34 cellular contexts compared by ENCODE assay signal in the genomic region with DNA sequence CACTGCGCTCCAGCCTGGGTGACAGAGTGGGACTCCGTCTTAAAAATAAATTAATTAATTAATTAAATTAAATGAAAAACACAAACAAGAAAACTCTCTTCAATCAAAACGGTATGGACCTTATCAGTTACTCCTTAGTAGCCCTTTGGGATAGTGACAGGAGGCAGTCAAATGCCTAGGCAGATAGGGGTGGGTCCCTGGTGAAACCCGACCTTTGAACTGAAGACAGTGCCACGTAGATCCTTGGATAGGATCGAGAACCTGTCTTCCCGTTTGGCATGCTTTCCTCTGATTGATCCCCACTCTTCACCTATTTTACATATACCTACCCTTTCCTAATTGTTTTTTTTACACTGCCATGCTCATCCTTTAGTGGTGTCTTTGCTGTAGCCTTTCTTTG.
"Had no signal": no experiment of that assay in that cellular context is flagged by ENCODE, and none has a peak within 500 bp of the region (broad histone marks: within the 10 kb centered on the region; RNA-seq: fewer than 3 reads in every experiment).

No MANE protein-coding gene starts in this region.

- DNase-seq: activated B cell treated with CpG ODN at 0.5 μM for 24 hours; activated CD4-positive, alpha-beta memory T cell treated with anti-CD3 and anti-CD28 coated beads, Interleukin-2, amount 10 ng/mL, durations not matched to agents 7 days and 5 days; activated CD4-positive, alpha-beta T cell treated with anti-CD3 and anti-CD28 coated beads for 4 hours; activated CD4-positive, alpha-beta T cell treated with anti-CD3 and anti-CD28 coated beads, Interleukin-2, amount 10 ng/mL, durations not matched to agents 7 days and 5 days; activated CD4-positive, alpha-beta T cell treated with anti-CD3 and anti-CD28 coated beads, Interleukin-2, amount 50 U/mL, for 48 hours; activated CD4-positive, CD25-positive, alpha-beta regulatory T cell treated with anti-CD3 and anti-CD28 coated beads, Interleukin-2, amount 50 U/mL, for 72 hours; activated CD8-positive, alpha-beta memory T cell treated with anti-CD3 and anti-CD28 coated beads for 24 hours; activated CD8-positive, alpha-beta memory T cell treated with anti-CD3 and anti-CD28 coated beads, Interleukin-2, amount 10 ng/mL, durations not matched to agents 7 days and 5 days; activated CD8-positive, alpha-beta memory T cell treated with anti-CD3 and anti-CD28 coated beads, Interleukin-2, amount 50 U/mL, for 48 hours; activated CD8-positive, alpha-beta T cell treated with anti-CD3 and anti-CD28 coated beads, Interleukin-2, amount 10 ng/mL, durations not matched to agents 7 days and 5 days; activated effector memory CD4-positive, alpha-beta T cell treated with anti-CD3 and anti-CD28 coated beads, Interleukin-2, amount 50 U/mL, for 16 hours; activated gamma-delta T cell treated with Interleukin-2 at 50 U/mL for 16 hours; activated naive CD4-positive, alpha-beta T cell; activated naive CD4-positive, alpha-beta T cell treated with anti-CD3 and anti-CD28 coated beads for 36 hours; activated naive CD4-positive, alpha-beta T cell treated with anti-CD3 and anti-CD28 coated beads, Interleukin-2, amount 50 U/mL, for 16 hours; activated naive CD8-positive, alpha-beta T cell treated with anti-CD3 and anti-CD28 coated beads for 36 hours; activated T-cell treated with anti-CD3 and anti-CD28 coated beads, Interleukin-2, amount 50 U/mL, for 4 hours; activated T-cell treated with anti-CD3 and anti-CD28 coated beads, Interleukin-2, amount 50 U/mL, for 72 hours; amniotic stem cell; aorta; body of pancreas; brain microvascular endothelial cell; central memory CD4-positive, alpha-beta T cell; T-helper 1 cell; T-helper 2 cell; T-helper 9 cell had no signal

- H3K4me1 ChIP-seq: breast epithelium had no signal

- H3K27ac Mint-ChIP-seq: activated B cell treated with CpG ODN at 0.5 μM for 24 hours; activated CD4-positive, alpha-beta memory T cell treated with anti-CD3 and anti-CD28 coated beads, Interleukin-2, amount 10 ng/mL, durations not matched to agents 7 days and 5 days; activated CD4-positive, alpha-beta T cell treated with anti-CD3 and anti-CD28 coated beads, Interleukin-2, amount 10 ng/mL, durations not matched to agents 7 days and 5 days; activated CD8-positive, alpha-beta memory T cell treated with anti-CD3 and anti-CD28 coated beads, Interleukin-2, amount 10 ng/mL, durations not matched to agents 7 days and 5 days; activated CD8-positive, alpha-beta T cell treated with anti-CD3 and anti-CD28 coated beads, Interleukin-2, amount 10 ng/mL, durations not matched to agents 7 days and 5 days; activated naive CD4-positive, alpha-beta T cell treated with anti-CD3 and anti-CD28 coated beads for 36 hours; activated naive CD4-positive, alpha-beta T cell treated with anti-CD3 and anti-CD28 coated beads, Interleukin-2, amount 50 U/mL, for 72 hours; activated naive CD8-positive, alpha-beta T cell treated with anti-CD3 and anti-CD28 coated beads for 36 hours; activated T-cell treated with anti-CD3 and anti-CD28 coated beads, Interleukin-2, amount 50 U/mL, for 72 hours; activated T-helper 1 cell treated with anti-CD3 and anti-CD28 coated beads, Interleukin-12 subunit alpha, Interleukin-12 subunit beta, Interleukin-2, Interleukin-4 antibody, amounts not matched to agents 30 ng/mL and 10 ng/mL and 1 ng/mL, durations not matched to agents 14 hours and 24 hours and 36 hours; activated T-helper 17 cell treated with anti-CD3 and anti-CD28 coated beads, Interleukin-2, amount 50 U/mL, for 72 hours; T-helper 1 cell treated with Interleukin-12 subunit alpha and Interleukin-12 subunit beta and Interleukin-4 antibody, amounts not matched to agents 30 μg/mL and 1 μg/mL, for 36 hours; T-helper 2 cell treated with Interferon-gamma antibody and Interleukin-4, amounts not matched to agents 5 μg/mL and 100 μg/mL, for 36 hours had no signal

- ATAC-seq: activated CD8-positive, alpha-beta memory T cell treated with anti-CD3 and anti-CD28 coated beads, Interleukin-2, amount 10 ng/mL, durations not matched to agents 7 days and 5 days; activated CD8-positive, alpha-beta T cell treated with anti-CD3 and anti-CD28 coated beads, Interleukin-2, amount 10 ng/mL, durations not matched to agents 7 days and 5 days; activated naive CD4-positive, alpha-beta T cell treated with anti-CD3 and anti-CD28 coated beads, Interleukin-2, amount 50 U/mL, for 72 hours; activated T-cell treated with anti-CD3 and anti-CD28 coated beads, Interleukin-2, amount 50 U/mL, for 4 hours; activated T-cell treated with anti-CD3 and anti-CD28 coated beads, Interleukin-2, amount 50 U/mL, for 72 hours; activated T-helper 17 cell treated with anti-CD3 and anti-CD28 coated beads, Interleukin-2, amount 50 U/mL, for 72 hours; body of pancreas had no signal

- H3K36me3 ChIP-seq: adrenal gland, brain microvascular endothelial cell, breast epithelium had no signal

- H3K27me3 ChIP-seq: adrenal gland, body of pancreas, brain microvascular endothelial cell, breast epithelium had no signal

- H3K4me3 Mint-ChIP-seq: activated B cell treated with CpG ODN at 0.5 μM for 24 hours; activated CD4-positive, alpha-beta memory T cell treated with anti-CD3 and anti-CD28 coated beads, Interleukin-2, amount 10 ng/mL, durations not matched to agents 7 days and 5 days; activated CD4-positive, alpha-beta T cell treated with anti-CD3 and anti-CD28 coated beads, Interleukin-2, amount 10 ng/mL, durations not matched to agents 7 days and 5 days; activated CD8-positive, alpha-beta memory T cell treated with anti-CD3 and anti-CD28 coated beads, Interleukin-2, amount 10 ng/mL, durations not matched to agents 7 days and 5 days; activated CD8-positive, alpha-beta T cell treated with anti-CD3 and anti-CD28 coated beads, Interleukin-2, amount 10 ng/mL, durations not matched to agents 7 days and 5 days; activated naive CD4-positive, alpha-beta T cell treated with anti-CD3 and anti-CD28 coated beads for 36 hours; activated naive CD8-positive, alpha-beta T cell treated with anti-CD3 and anti-CD28 coated beads for 36 hours; activated T-cell treated with anti-CD3 and anti-CD28 coated beads, Interleukin-2, amount 50 U/mL, for 4 hours; activated T-cell treated with anti-CD3 and anti-CD28 coated beads, Interleukin-2, amount 50 U/mL, for 72 hours; activated T-helper 1 cell treated with anti-CD3 and anti-CD28 coated beads, Interleukin-12 subunit alpha, Interleukin-12 subunit beta, Interleukin-2, Interleukin-4 antibody, amounts not matched to agents 30 ng/mL and 10 ng/mL and 1 ng/mL, durations not matched to agents 14 hours and 24 hours and 36 hours; activated T-helper 17 cell treated with anti-CD3 and anti-CD28 coated beads, Interleukin-2, amount 50 U/mL, for 72 hours; T-helper 1 cell treated with Interleukin-12 subunit alpha and Interleukin-12 subunit beta and Interleukin-4 antibody, amounts not matched to agents 30 μg/mL and 1 μg/mL, for 36 hours; T-helper 2 cell treated with Interferon-gamma antibody and Interleukin-4, amounts not matched to agents 5 μg/mL and 100 μg/mL, for 36 hours had no signal

- H3K27me3 Mint-ChIP-seq: activated B cell treated with CpG ODN at 0.5 μM for 24 hours; activated T-helper 17 cell treated with anti-CD3 and anti-CD28 coated beads, Interleukin-2, amount 50 U/mL, for 72 hours had no signal

- H3K27ac ChIP-seq: adrenal gland, body of pancreas, brain microvascular endothelial cell, breast epithelium, VCaP had no signal

- H3K4me1 Mint-ChIP-seq: activated T-helper 17 cell treated with anti-CD3 and anti-CD28 coated beads, Interleukin-2, amount 50 U/mL, for 72 hours had no signal

- H3K4me3 ChIP-seq: adrenal gland, body of pancreas, breast epithelium had no signal

- H3K36me3 Mint-ChIP-seq: activated CD8-positive, alpha-beta memory T cell treated with anti-CD3 and anti-CD28 coated beads, Interleukin-2, amount 10 ng/mL, durations not matched to agents 7 days and 5 days; activated naive CD4-positive, alpha-beta T cell treated with anti-CD3 and anti-CD28 coated beads, Interleukin-2, amount 50 U/mL, for 72 hours; activated naive CD8-positive, alpha-beta T cell treated with anti-CD3 and anti-CD28 coated beads for 36 hours had no signal

- H3K9me3 Mint-ChIP-seq: activated B cell treated with CpG ODN at 0.5 μM for 24 hours; activated CD4-positive, alpha-beta memory T cell treated with anti-CD3 and anti-CD28 coated beads, Interleukin-2, amount 10 ng/mL, durations not matched to agents 7 days and 5 days; activated CD4-positive, alpha-beta T cell treated with anti-CD3 and anti-CD28 coated beads, Interleukin-2, amount 10 ng/mL, durations not matched to agents 7 days and 5 days; activated naive CD4-positive, alpha-beta T cell treated with anti-CD3 and anti-CD28 coated beads for 36 hours; activated naive CD4-positive, alpha-beta T cell treated with anti-CD3 and anti-CD28 coated beads, Interleukin-2, amount 50 U/mL, for 72 hours; activated naive CD8-positive, alpha-beta T cell treated with anti-CD3 and anti-CD28 coated beads for 36 hours; activated T-cell treated with anti-CD3 and anti-CD28 coated beads, Interleukin-2, amount 50 U/mL, for 4 hours; activated T-cell treated with anti-CD3 and anti-CD28 coated beads, Interleukin-2, amount 50 U/mL, for 72 hours; activated T-helper 1 cell treated with anti-CD3 and anti-CD28 coated beads, Interleukin-12 subunit alpha, Interleukin-12 subunit beta, Interleukin-2, Interleukin-4 antibody, amounts not matched to agents 30 ng/mL and 10 ng/mL and 1 ng/mL, durations not matched to agents 14 hours and 24 hours and 36 hours; activated T-helper 17 cell treated with anti-CD3 and anti-CD28 coated beads, Interleukin-2, amount 50 U/mL, for 72 hours; T-helper 1 cell treated with Interleukin-12 subunit alpha and Interleukin-12 subunit beta and Interleukin-4 antibody, amounts not matched to agents 30 μg/mL and 1 μg/mL, for 36 hours; T-helper 2 cell treated with Interferon-gamma antibody and Interleukin-4, amounts not matched to agents 5 μg/mL and 100 μg/mL, for 36 hours had no signal

- H3K9me3 ChIP-seq: adrenal gland, body of pancreas, breast epithelium had no signal
